Comparison of ENCODE assay signal across 8 cellular contexts in the genomic region with DNA sequence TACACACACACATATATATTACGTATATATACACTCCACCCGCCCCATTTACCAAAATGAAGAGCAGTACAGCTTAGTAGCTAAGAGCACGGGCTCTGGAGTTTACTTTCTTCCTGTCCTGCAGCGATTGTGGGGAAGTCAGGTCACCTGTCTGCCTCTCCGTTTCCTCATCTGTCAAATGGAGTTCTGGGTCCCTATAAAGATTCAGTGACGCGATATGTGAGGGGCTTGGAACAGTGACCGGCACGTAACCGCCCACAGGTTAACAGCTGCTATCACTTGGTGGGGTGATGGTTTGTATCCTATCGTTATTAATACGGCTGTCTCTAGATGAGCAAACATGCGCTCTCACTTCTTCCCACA. TPM values are rescaled to one million over a fixed set of nuclear protein-coding genes. Genes with fewer than 3 reads are reported as not detected.
DNase-seq lines count a peak whose midpoint lies in the region; ATAC-seq and TF ChIP-seq lines count a peak whose summit lies in the region.

No MANE protein-coding gene starts in this region.

- H3K36me3 ChIP-seq in iPS-20b (ENCODE audit: insufficient read depth, low read depth, low read length): no peaks in the 10 kb centered on the region

- peak overlapping the region; percentile 96 for H3K4me3 ChIP-seq in iPS-20b (ENCODE audit: low read length)

- H3K27ac ChIP-seq in 22Rv1: peak overlapping the region; percentile 72
- H3K27ac ChIP-seq in angular gyrus (ENCODE audit: low read depth, low read length): peak overlapping the region; percentile 59
- no peak overlapping the region for H3K27ac ChIP-seq in iPS-20b (ENCODE audit: low read length)

- peak overlapping the region; percentile 83; the same call in 1 of the 2 replicates for H3K9ac ChIP-seq in iPS-20b (ENCODE audit: low read depth, low read length)

- peaks cover 4% of the 10 kb centered on the region; the same call in 1 of the 2 replicates for H3K4me1 ChIP-seq in iPS-20b (ENCODE audit: insufficient read depth, low read length)

- no peaks in the 10 kb centered on the region for H3K27me3 ChIP-seq in iPS-20b (ENCODE audit: insufficient read depth, low read length)

- no peak for TF ChIP-seq CTCF in 22Rv1 (IDR thresholded peaks at IDR 0.05)

- DNase-seq in NCI-H526 treated with DMSO at 0.1 percent for 48 hours (lab: John Stamatoyannopoulos, UW) (peak; percentile 73), mesenteric fat pad (ENCODE audit: low spot score) (no peak)
- DNase-seq in stimulated activated CD4-positive, alpha-beta T cell treated with anti-CD3 and anti-CD28 coated beads, Interleukin-12 subunit alpha, Interleukin-12 subunit beta, amount 100 ng/mL, for 48 hours (ENCODE audit: low read depth in 2 of 3, low spot score in 1 of 3): peak in 2 of 3 donors; percentile 10 to 18

- H3K9me3 ChIP-seq in iPS-20b (ENCODE audit: insufficient read depth, low read depth, low read length): no peaks in the 10 kb centered on the region

- ATAC-seq in GM18499 (IDR thresholded peaks at IDR 0.05; ENCODE audit: insufficient read depth, unreplicated experiment) (peak; percentile 28), HG02884 (IDR thresholded peaks at IDR 0.05; ENCODE audit: unreplicated experiment) (peak; percentile 68)

RNA-seq across cellular contexts. Expression of a gene that starts 0.5 kb away (rescaled TPM):
- 29.2 TPM for total RNA-seq in mesenteric fat pad

RNA-seq across cellular contexts. Expression of a gene that starts 0.5 kb away (rescaled TPM):
- 34.0 TPM for total RNA-seq in mesenteric fat pad
